ENCODE assay signal across 15 cellular contexts in genomic region chr3:39528844-39529243, GRCh38.
DNase-seq lines count a peak whose midpoint lies in the region; TF ChIP-seq lines count a peak whose summit lies in the region.
"Had no signal": no experiment of that assay in that cellular context is flagged by ENCODE, and none has a peak within 500 bp of the region (broad histone marks: within the 10 kb centered on the region; RNA-seq: fewer than 3 reads in every experiment).

No MANE protein-coding gene starts in this region.

- H4K20me1 ChIP-seq in GM23248 (ENCODE audit: insufficient read depth) = no peaks in the 10 kb centered on the region

- H3K4me3 ChIP-seq in HEK293 (ENCODE audit: low read depth, low read length) = no peak overlapping the region
- no peak overlapping the region for H3K4me3 ChIP-seq in GM23248
- no peak overlapping the region for H3K4me3 ChIP-seq in ascending aorta
- H3K4me3 ChIP-seq: A549, GM12878 had no signal

- H3K27ac ChIP-seq in HEK293 (ENCODE audit: extremely low read depth, low read depth, low read length) = no peak overlapping the region
- H3K27ac ChIP-seq in GM23248 = no peak overlapping the region
- no peak overlapping the region for H3K27ac ChIP-seq in ascending aorta
- H3K27ac ChIP-seq: A549, C4-2B had no signal

- TF ChIP-seq CTCF in HEK293 (tag by site-specific recombination; IDR thresholded peaks at IDR 0.05) (no peak), ascending aorta (IDR thresholded peaks at IDR 0.05) (no peak)

- CTCF ChIA-PET in HEK293 (lab: Yijun Ruan, JAX) = no interaction called here

- no peaks in the 10 kb centered on the region for H3K4me1 ChIP-seq in HEK293 (ENCODE audit: control insufficient read depth, insufficient read depth, low read length)
- peaks cover 11% of the 10 kb centered on the region for H3K4me1 ChIP-seq in GM23248 (ENCODE audit: insufficient read depth)
- H3K4me1 ChIP-seq in ascending aorta = peaks cover 0 to 3% of the 10 kb centered on the region in 2 donors
- H3K4me1 ChIP-seq: BE2C had no signal

- in situ Hi-C loops in GM23248 (cut with MboI) = loop anchor here (25.0 kb wide), 2 partner anchors 458 to 658 kb away; no protein-coding TSS in a partner anchor

- H3K9me2 ChIP-seq in GM23248 (ENCODE audit: insufficient read depth) = no peaks in the 10 kb centered on the region

- WGBS in GM23248 (ENCODE audit: low coverage in 1 of 2, low lambda C conversion rate in 2 of 2, missing lambda C conversion rate in 2 of 2), 2 experiments = 48 to 59% methylated on average over 4 of the region's 4 CpGs

- no peak overlapping the region for H3K4me2 ChIP-seq in GM23248 (ENCODE audit: unreplicated experiment)
- H3K4me2 ChIP-seq: A549 had no signal

- H3K36me3 ChIP-seq in HEK293 (ENCODE audit: control insufficient read depth in 2 of 2, insufficient read depth in 1 of 2, low read length in 2 of 2) = no peaks in the 10 kb centered on the region
- H3K36me3 ChIP-seq in GM23248 (ENCODE audit: low read depth) = no peaks in the 10 kb centered on the region
- H3K36me3 ChIP-seq in ascending aorta = no peaks in the 10 kb centered on the region
- H3K36me3 ChIP-seq: BE2C had no signal

- H2AFZ ChIP-seq in GM23248 = no peak overlapping the region

- H3K9ac ChIP-seq in GM23248 = no peak overlapping the region

- POLR2A ChIA-PET in HEK293 (lab: Yijun Ruan, JAX) = interaction anchor here (0.6 kb wide), 1 partner anchor 14 kb away, joined by 3 read pairs; no protein-coding TSS in a partner anchor

- H3F3A ChIP-seq in GM23248 (ENCODE audit: insufficient read depth) = peaks cover 9% of the 10 kb centered on the region

- no peaks in the 10 kb centered on the region for H3K9me3 ChIP-seq in HEK293 (ENCODE audit: control insufficient read depth, insufficient read depth, low read depth, low read length)
- H3K9me3 ChIP-seq in GM23248 (ENCODE audit: low read depth) = no peaks in the 10 kb centered on the region
- H3K9me3 ChIP-seq in ascending aorta = no peaks in the 10 kb centered on the region
- H3K9me3 ChIP-seq: BE2C had no signal

- H3K79me2 ChIP-seq in GM23248 (ENCODE audit: insufficient read depth) = no peaks in the 10 kb centered on the region

- H3K27me3 ChIP-seq in GM23248 (replicated peaks; ENCODE audit: insufficient read depth) (no peaks in the 10 kb centered on the region), ascending aorta (no peaks in the 10 kb centered on the region)
- H3K27me3 ChIP-seq: BE2C had no signal

- intact Hi-C loops in ascending aorta (cut with DNase I) = no loop called here

- peak; percentile 19 for DNase-seq in A172 (ENCODE audit: low spot score)
- DNase-seq in amniotic epithelial cell (ENCODE audit: low read depth) = peak; percentile 36
- DNase-seq in kidney tubule cell (ENCODE audit: low spot score) = peak; percentile 21
- no peak for DNase-seq in SW 1271 (lab: John Stamatoyannopoulos, UW)
- DNase-seq in GM23248 = no peak
- no peak for DNase-seq in NCI-H524 (lab: John Stamatoyannopoulos, UW)
- no peak for DNase-seq in ascending aorta (ENCODE audit: low spot score in 2 of 2)
- DNase-seq: BE2C; CD4-positive, alpha-beta memory T cell; DMS79; HCEC 1CT had no signal

TF ChIP-seq in HEK293, 187 proteins besides CTCF, POLR2A, EP300 and RAD21:
- TF ChIP-seq SCRT2 (tag by site-specific recombination; IDR thresholded peaks at IDR 0.05) (no peak), ZNF561 (tag by site-specific recombination; IDR thresholded peaks at IDR 0.05; ENCODE audit: borderline replicate concordance) (no peak), ZIC2 (tag by site-specific recombination; IDR thresholded peaks at IDR 0.05) (peak; percentile 21; the same call in 1 of the 2 replicates), ZBTB1 (tag by site-specific recombination; IDR thresholded peaks at IDR 0.05) (no peak)
TF ChIP-seq in HEK293: peak in this region for 1.

Comparison
In these comparisons a context has a peak if more than half of its experiments do, and no peak if none do; other contexts are left out.
1. DNase-seq: peak in A172 (single experiment), amniotic epithelial cell (single experiment) and kidney tubule cell (single experiment); none in SW 1271 (0 of 2), GM23248 (single experiment), NCI-H524 (0 of 2) and ascending aorta (0 of 2).